In the genomic region with DNA sequence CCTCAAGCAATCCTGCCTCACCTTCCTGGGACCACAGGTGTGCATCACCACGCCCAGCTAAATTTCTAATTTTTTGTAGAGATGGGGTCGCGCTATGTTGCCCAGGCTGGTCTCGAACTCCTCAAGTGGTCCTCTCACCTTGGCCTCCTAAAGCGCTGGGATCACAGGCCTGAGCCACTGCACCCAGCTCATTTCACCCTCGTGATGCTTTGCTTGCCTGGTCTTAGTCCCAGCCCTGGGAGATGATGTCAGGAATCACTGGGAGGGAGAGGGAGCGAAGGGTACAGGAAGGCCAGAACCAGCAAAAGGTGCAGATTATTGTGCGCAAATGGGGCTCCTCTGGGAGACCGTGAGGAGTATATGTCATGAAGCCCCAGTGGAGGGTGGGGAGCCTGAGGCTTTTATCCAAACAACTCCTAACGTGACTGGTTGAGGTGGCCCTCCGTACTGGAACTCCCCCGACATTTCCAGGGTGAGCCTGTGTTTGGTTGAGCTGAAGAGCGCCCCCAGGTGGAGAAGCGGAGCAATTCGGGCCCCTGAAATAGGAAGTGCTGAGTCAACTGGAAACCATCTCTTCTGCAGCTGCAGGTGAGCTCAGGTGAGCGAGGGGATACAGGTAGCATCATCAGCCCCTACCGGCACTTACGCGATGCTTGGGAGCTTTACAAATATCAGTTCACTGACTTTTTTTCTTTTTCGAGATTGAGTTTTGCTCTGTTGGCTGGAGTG, we compare ENCODE assay signal across 10 cellular contexts. TPM values are rescaled to one million over a fixed set of nuclear protein-coding genes. Genes with fewer than 3 reads are reported as not detected.
DNase-seq lines count a peak whose midpoint lies in the region; ATAC-seq and TF ChIP-seq lines count a peak whose summit lies in the region.
"Had no signal": no experiment of that assay in that cellular context is flagged by ENCODE, and none has a peak within 500 bp of the region (broad histone marks: within the 10 kb centered on the region; RNA-seq: fewer than 3 reads in every experiment).

No MANE protein-coding gene starts in this region.

- TF ChIP-seq CTCF in GM06990 (IDR thresholded peaks at IDR 0.05; ENCODE audit: insufficient read depth, low read length, poor library complexity, severe bottlenecking) = peak; percentile 67
- peak; percentile 33 for TF ChIP-seq CTCF in RWPE1 (conservative IDR thresholded peaks at IDR 0.05; ENCODE audit: low read depth)

- no peaks in the 10 kb centered on the region for H3K27me3 ChIP-seq in GM06990 (replicated peaks; ENCODE audit: control insufficient read depth, insufficient read depth, low read length)

- H3K36me3 ChIP-seq in GM06990 (ENCODE audit: control insufficient read depth, insufficient read depth, low read length) = no peaks in the 10 kb centered on the region

- H3K27ac ChIP-seq in RWPE1 = no peak overlapping the region
- H3K27ac ChIP-seq: skin epidermis had no signal

- DNase-seq in ACHN (peak; percentile 25), GM06990 (ENCODE audit: extremely low read depth, insufficient read length) (peak; percentile 24), RWPE1 (ENCODE audit: low spot score) (no peak), glomerular visceral epithelial cell (ENCODE audit: extremely low spot score) (peak; percentile 8), G401 (ENCODE audit: low spot score) (no peak), amniotic stem cell (lab: John Stamatoyannopoulos, UW) (no peak)
- DNase-seq: T-helper 9 cell had no signal

- in situ Hi-C loops in ACHN (cut with HindIII; ENCODE audit: low pct_ligation_motif_present, low pct_unique_long_range_greater_than_20kb, low sequenced_read_pairs) (no loop called here), G401 (cut with HindIII; ENCODE audit: low sequenced_read_pairs) (no loop called here)

- no peak overlapping the region for H3K4me3 ChIP-seq in GM06990 (replicated peaks; ENCODE audit: low read depth, low read length)
- H3K4me3 ChIP-seq: skin epidermis had no signal

- ATAC-seq in GM18867 (IDR thresholded peaks at IDR 0.05; ENCODE audit: unreplicated experiment) = no peak
- ATAC-seq in GM19023 (IDR thresholded peaks at IDR 0.05; ENCODE audit: unreplicated experiment) = no peak

- POLR2A ChIA-PET in RWPE1 (lab: Yijun Ruan, JAX; ENCODE audit: low non-redundant PET) = no interaction called here

- CTCF ChIA-PET in RWPE1 (lab: Yijun Ruan, JAX) = interaction anchor here (0.6 to 1.1 kb wide), 10 partner anchors 9 to 140 kb away, joined by 3 to 4 read pairs (median 3); no protein-coding TSS in a partner anchor

RNA-seq across cellular contexts. Expression of a gene that starts 41.2 kb away (rescaled TPM):
- total RNA-seq in G401 (2014; rRNA removed; shearing (Covaris generic)) = 36.7 and 56.3 TPM in 2 replicates

Comparison
In these comparisons a context has a peak if more than half of its experiments do, and no peak if none do; other contexts are left out.
1. DNase-seq: peak in ACHN (single experiment), GM06990 (single experiment) and glomerular visceral epithelial cell (single experiment); none in RWPE1 (single experiment), G401 (single experiment) and amniotic stem cell (single experiment).